ENCODE assay signal across 20 cellular contexts in genomic region chr6:21732731-21733130, GRCh38.
A peak's percentile ranks its signal among the peaks of the same experiment; 100 is the strongest.
DNase-seq lines count a peak whose midpoint lies in the region; TF ChIP-seq lines count a peak whose summit lies in the region.
"Had no signal": no experiment of that assay in that cellular context is flagged by ENCODE, and none has a peak within 500 bp of the region (broad histone marks: within the 10 kb centered on the region; RNA-seq: fewer than 3 reads in every experiment).

No MANE protein-coding gene starts in this region.

- H3K4ac ChIP-seq in neuronal stem cell (ENCODE audit: low read length) = no peak overlapping the region

- no peaks in the 10 kb centered on the region for H3K27me3 Mint-ChIP-seq in progenitor cell of endocrine pancreas

- 64% methylated on average over 2 of the region's 2 CpGs for WGBS in esophagus muscularis mucosa
- WGBS in neuronal stem cell (ENCODE audit: extremely low coverage in 2 of 2, insufficient read length in 2 of 2, insufficient replicate concordance in 1 of 2), 2 donors = no CpG with 5 or more reads among the region's 2 CpGs

- H3K4me3 ChIP-seq in HAP-1 (no peak overlapping the region), esophagus muscularis mucosa (no peak overlapping the region), neuronal stem cell (ENCODE audit: low read length in 2 of 2) (no peak overlapping the region)
- H3K4me3 ChIP-seq: GM12878, left ventricle myocardium inferior, testis had no signal

- no peaks in the 10 kb centered on the region for H3K27me3 ChIP-seq in HAP-1 (ENCODE audit: low read depth)
- H3K27me3 ChIP-seq in esophagus muscularis mucosa = no peaks in the 10 kb centered on the region
- no peaks in the 10 kb centered on the region for H3K27me3 ChIP-seq in neuronal stem cell (ENCODE audit: control insufficient read depth in 3 of 3, insufficient read depth in 3 of 3, low read depth in 1 of 3, low read length in 3 of 3)
- H3K27me3 ChIP-seq: testis had no signal

- H3K36me3 ChIP-seq in HAP-1 (replicated peaks) = no peaks in the 10 kb centered on the region
- no peaks in the 10 kb centered on the region for H3K36me3 ChIP-seq in esophagus muscularis mucosa
- peaks cover 0 to 4% of the 10 kb centered on the region in 2 donors for H3K36me3 ChIP-seq in neuronal stem cell (replicated peaks in 1 of 2; ENCODE audit: control insufficient read depth in 2 of 2, insufficient read depth in 2 of 2, low read length in 2 of 2)
- H3K36me3 ChIP-seq: left ventricle myocardium inferior had no signal

- peaks cover 45% of the 10 kb centered on the region for H3K4me1 Mint-ChIP-seq in progenitor cell of endocrine pancreas (ENCODE audit: low read depth)

- peaks cover 15% of the 10 kb centered on the region for H3K36me3 Mint-ChIP-seq in progenitor cell of endocrine pancreas (ENCODE audit: insufficient read depth)

- peaks cover 29% of the 10 kb centered on the region for H3K4me1 ChIP-seq in HAP-1
- peaks cover 9 to 60% (median 54%) of the 10 kb centered on the region in 4 donors for H3K4me1 ChIP-seq in esophagus muscularis mucosa
- peaks cover 18 to 19% of the 10 kb centered on the region in 2 donors for H3K4me1 ChIP-seq in neuronal stem cell (ENCODE audit: control insufficient read depth in 2 of 2, insufficient read depth in 1 of 2, low read depth in 1 of 2, low read length in 2 of 2)
- H3K4me1 ChIP-seq: parathyroid adenoma, testis had no signal

- H2AK5ac ChIP-seq in neuronal stem cell (ENCODE audit: low read depth, low read length) = no peak overlapping the region

- H3K4me2 ChIP-seq in neuronal stem cell (ENCODE audit: insufficient read depth, low read length, poor library complexity, severe bottlenecking) = no peak overlapping the region

- H2AFZ ChIP-seq in neuronal stem cell (ENCODE audit: low read length) = no peak overlapping the region
- H2AFZ ChIP-seq: parathyroid adenoma had no signal

- no peak overlapping the region for H3K23ac ChIP-seq in neuronal stem cell (ENCODE audit: low read depth, low read length, poor library complexity)

- no peak overlapping the region for H2BK5ac ChIP-seq in neuronal stem cell (ENCODE audit: low read length)

- CTCF ChIA-PET in RWPE1 (lab: Yijun Ruan, JAX) = no interaction called here

- no peak overlapping the region for H4K91ac ChIP-seq in neuronal stem cell (ENCODE audit: low read depth, low read length, poor library complexity)

- H3K27ac ChIP-seq in RWPE1 (peak overlapping the region; percentile 85), esophagus muscularis mucosa (replicated peaks in 1 of 4) (peak overlapping the region; percentile 45 to 75 (median 74)), neuronal stem cell (replicated peaks; ENCODE audit: low read length) (no peak overlapping the region)
- H3K27ac ChIP-seq: left ventricle myocardium inferior, parathyroid adenoma, testis had no signal

- H2BK12ac ChIP-seq in neuronal stem cell (ENCODE audit: low read length) = no peak overlapping the region

- H3K79me1 ChIP-seq in neuronal stem cell (ENCODE audit: low read depth, low read length) = no peaks in the 10 kb centered on the region

- peak overlapping the region; percentile 8 for H3K4me3 Mint-ChIP-seq in progenitor cell of endocrine pancreas (ENCODE audit: low read depth)

- POLR2A ChIA-PET in RWPE1 (lab: Yijun Ruan, JAX; ENCODE audit: low non-redundant PET) = no interaction called here

- H3K27ac Mint-ChIP-seq in progenitor cell of endocrine pancreas = peak overlapping the region; percentile 81

- no peak overlapping the region for H2BK120ac ChIP-seq in neuronal stem cell (ENCODE audit: low read depth, low read length)

- in situ Hi-C loops in HAP-1 (cut with MboI; ENCODE audit: low sequenced_read_pairs) = no loop called here
- in situ Hi-C loops in GM13977 (cut with MboI; ENCODE audit: low pct_unique_long_range_greater_than_20kb, low sequenced_read_pairs, unreplicated experiment) = no loop called here

- no peak overlapping the region for H4K8ac ChIP-seq in neuronal stem cell (ENCODE audit: low read depth, low read length)

- no peak overlapping the region for H3K9ac ChIP-seq in neuronal stem cell (ENCODE audit: low read depth, low read length, poor library complexity)
- H3K9ac ChIP-seq: parathyroid adenoma had no signal

- peaks cover 6% of the 10 kb centered on the region for H3K9me3 Mint-ChIP-seq in progenitor cell of endocrine pancreas (ENCODE audit: low read depth)

- TF ChIP-seq EP300 in esophagus muscularis mucosa (IDR thresholded peaks at IDR 0.05) = no peak

- no peak for TF ChIP-seq POLR2A in esophagus muscularis mucosa (IDR thresholded peaks at IDR 0.05; ENCODE audit: low read depth)

- no peak overlapping the region for H3K18ac ChIP-seq in neuronal stem cell (ENCODE audit: low read length)

- DNase-seq in HAP-1 (ENCODE audit: low spot score in 2 of 2) = peak; percentile 45 to 53
- DNase-seq in RWPE1 (ENCODE audit: low spot score) = no peak
- DNase-seq in esophagus muscularis mucosa (ENCODE audit: extremely low spot score) = peak; percentile 26
- no peak for DNase-seq in progenitor cell of endocrine pancreas (ENCODE audit: low spot score, unreplicated experiment)
- DNase-seq in NCI-H226 = no peak
- DNase-seq in neuronal stem cell (ENCODE audit: low spot score) = no peak
- no peak for DNase-seq in cerebellar cortex (ENCODE audit: low spot score)
- DNase-seq in GM13977 (ENCODE audit: low spot score) = no peak
- DNase-seq: activated CD8-positive, alpha-beta memory T cell treated with anti-CD3 and anti-CD28 coated beads, Interleukin-2, amount 50 U/mL, for 4 hours; activated gamma-delta T cell treated with Interleukin-2 at 50 U/mL for 16 hours; amniotic stem cell; COR-L47; foreskin fibroblast; left ventricle myocardium inferior; NCI-H1092 treated with DMSO at 0.1 percent for 48 hours; small intestine; T1000; testis had no signal

- intact Hi-C loops in esophagus muscularis mucosa (cut with DNase I) = loop anchor here (10.0 kb wide), 1 partner anchor 138 kb away; the partner anchor contains the start of gene SOX4

- no peak overlapping the region for H3K14ac ChIP-seq in neuronal stem cell (ENCODE audit: low read length)

- no peak overlapping the region for H2BK15ac ChIP-seq in neuronal stem cell (ENCODE audit: low read length)

- TF ChIP-seq CTCF in RWPE1 (conservative IDR thresholded peaks at IDR 0.05; ENCODE audit: low read depth) (no peak), esophagus muscularis mucosa (IDR thresholded peaks at IDR 0.05) (no peak), progenitor cell of endocrine pancreas (IDR thresholded peaks at IDR 0.05; ENCODE audit: unreplicated experiment) (no peak), GM13977 (IDR thresholded peaks at IDR 0.05; ENCODE audit: extremely low read depth, insufficient read depth, missing control alignments) (no peak)

- H3K9me3 ChIP-seq in HAP-1 = no peaks in the 10 kb centered on the region
- no peaks in the 10 kb centered on the region for H3K9me3 ChIP-seq in esophagus muscularis mucosa
- H3K9me3 ChIP-seq in neuronal stem cell (replicated peaks in 1 of 2; ENCODE audit: control insufficient read depth in 2 of 2, insufficient read depth in 1 of 2, low read depth in 1 of 2, low read length in 2 of 2) = peaks cover 0 to 2% of the 10 kb centered on the region in 2 donors
- H3K9me3 ChIP-seq: left ventricle myocardium inferior, testis had no signal

Comparison
In these comparisons a context has a peak if more than half of its experiments do, and no peak if none do; other contexts are left out.
1. DNase-seq: peak in HAP-1 (2 of 2) and esophagus muscularis mucosa (single experiment); none in RWPE1 (single experiment), progenitor cell of endocrine pancreas (single experiment), NCI-H226 (single experiment), neuronal stem cell (single experiment), cerebellar cortex (single experiment) and GM13977 (single experiment).